In the genomic region with DNA sequence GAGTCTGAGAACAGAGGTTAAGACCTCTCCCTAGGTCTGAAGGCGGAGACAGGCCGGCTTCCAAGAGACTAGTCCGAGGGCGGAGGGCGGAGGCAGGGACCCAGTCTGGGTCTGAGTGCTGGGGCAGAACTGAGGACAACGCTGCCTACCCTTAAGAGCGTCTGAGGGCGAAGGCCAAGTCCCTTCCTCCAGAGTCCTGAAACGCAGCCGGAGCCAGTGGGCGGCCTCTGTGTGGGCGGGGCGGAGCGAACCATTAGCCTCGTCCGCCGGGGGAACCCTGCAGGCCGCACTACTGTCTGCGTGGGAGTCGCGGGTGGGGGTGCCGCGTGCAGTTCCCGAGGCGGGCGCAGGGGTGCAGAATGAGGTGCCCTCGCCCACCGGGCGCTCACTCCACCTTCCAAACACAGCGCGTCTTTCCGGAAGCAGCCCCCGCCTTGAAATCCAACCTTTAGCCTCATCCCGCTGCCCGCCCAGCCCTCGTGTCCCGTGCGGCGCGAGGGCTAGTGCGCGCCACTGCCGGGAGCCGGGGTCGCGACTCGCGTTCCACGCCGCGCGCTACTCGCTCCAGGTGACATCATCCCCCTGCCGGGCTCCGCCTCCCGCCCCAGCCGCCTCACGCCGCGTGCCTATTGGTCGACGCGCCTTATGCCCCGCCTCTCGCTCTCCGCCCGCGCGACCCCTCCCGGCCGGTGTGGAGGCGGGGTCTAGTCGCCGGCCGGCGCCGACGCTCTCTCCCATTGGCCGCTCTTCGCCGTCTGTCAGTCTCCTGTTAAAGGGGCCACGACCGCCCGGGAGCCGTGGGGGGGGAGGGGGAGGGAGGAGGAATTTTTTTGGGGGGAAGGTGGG, we compare ENCODE assay signal across 1 cellular context.
TF ChIP-seq lines count a peak whose summit lies in the region.

A gene with protein sequence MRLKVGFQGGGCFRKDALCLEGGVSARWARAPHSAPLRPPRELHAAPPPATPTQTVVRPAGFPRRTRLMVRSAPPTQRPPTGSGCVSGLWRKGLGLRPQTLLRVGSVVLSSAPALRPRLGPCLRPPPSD (minus strand): TSS at position 579 of the 846 bp plus-strand sequence. CDS start 121 bp downstream, at position 458.

TF ChIP-seq in H1, 55 proteins besides CTCF, POLR2A, EP300 and RAD21:
- TF ChIP-seq SAP30 (IDR thresholded peaks at IDR 0.05; ENCODE audit: insufficient read depth, insufficient replicate concordance, low read length): no peak
- TF ChIP-seq, protein P1, sequence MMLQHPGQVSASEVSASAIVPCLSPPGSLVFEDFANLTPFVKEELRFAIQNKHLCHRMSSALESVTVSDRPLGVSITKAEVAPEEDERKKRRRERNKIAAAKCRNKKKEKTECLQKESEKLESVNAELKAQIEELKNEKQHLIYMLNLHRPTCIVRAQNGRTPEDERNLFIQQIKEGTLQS (IDR thresholded peaks at IDR 0.05; ENCODE audit: insufficient read depth, low read depth, low read length): no peak
- TF ChIP-seq SIN3A (conservative IDR thresholded peaks at IDR 0.05 in 1 of 2, IDR thresholded peaks at IDR 0.05 in 1 of 2; ENCODE audit: low read depth in 1 of 2, low read length in 2 of 2): peak in 1 of 2 experiments; percentile 62; a peak in 2 of 4 replicates
- TF ChIP-seq CTBP2 (IDR thresholded peaks at IDR 0.05; ENCODE audit: borderline replicate concordance, insufficient read depth, insufficient read length, low read length): no peak
- no peak for TF ChIP-seq CBX5 (IDR thresholded peaks at IDR 0.05; ENCODE audit: low read depth, low read length)
- TF ChIP-seq MAX (IDR thresholded peaks at IDR 0.05): peak; percentile 72; the same call in 1 of the 2 replicates
- no peak for TF ChIP-seq MAFK (IDR thresholded peaks at IDR 0.05; ENCODE audit: low read depth, low read length)
- TF ChIP-seq SRF (IDR thresholded peaks at IDR 0.05; ENCODE audit: low read depth, low read length): no peak
- no peak for TF ChIP-seq SIRT6 (IDR thresholded peaks at IDR 0.05; ENCODE audit: low read length)
- peak; percentile 74 for TF ChIP-seq TAF1 (IDR thresholded peaks at IDR 0.05; ENCODE audit: low read depth, low read length)
- TF ChIP-seq KDM5A (IDR thresholded peaks at IDR 0.05; ENCODE audit: low read length): no peak
- TF ChIP-seq USF2 (IDR thresholded peaks at IDR 0.05; ENCODE audit: low read length): no peak
- peak; percentile 83 for TF ChIP-seq KDM4A (IDR thresholded peaks at IDR 0.05; ENCODE audit: low read depth, low read length, severe bottlenecking)
- no peak for TF ChIP-seq BRCA1 (IDR thresholded peaks at IDR 0.05; ENCODE audit: low read depth, low read length)
- peak; percentile 85 for TF ChIP-seq SP4 (IDR thresholded peaks at IDR 0.05; ENCODE audit: low read length)
- no peak for TF ChIP-seq CBX8 (IDR thresholded peaks at IDR 0.05; ENCODE audit: borderline replicate concordance, low read depth, low read length)
- TF ChIP-seq POLR2AphosphoS5 (IDR thresholded peaks at IDR 0.05; ENCODE audit: low read depth, low read length): no peak; the same call in 1 of the 2 replicates
- peak; percentile 90 for TF ChIP-seq EGR1 (IDR thresholded peaks at IDR 0.05; ENCODE audit: borderline replicate concordance, low read depth, low read length)
- no peak for TF ChIP-seq CHD7 (IDR thresholded peaks at IDR 0.05; ENCODE audit: insufficient replicate concordance, low read length)
- 0 out of 2 replicates have a peak, but pooled peaks have one; percentile 75 for TF ChIP-seq CHD1 (IDR thresholded peaks at IDR 0.05; ENCODE audit: low read depth, low read length)
- TF ChIP-seq, protein P2, sequence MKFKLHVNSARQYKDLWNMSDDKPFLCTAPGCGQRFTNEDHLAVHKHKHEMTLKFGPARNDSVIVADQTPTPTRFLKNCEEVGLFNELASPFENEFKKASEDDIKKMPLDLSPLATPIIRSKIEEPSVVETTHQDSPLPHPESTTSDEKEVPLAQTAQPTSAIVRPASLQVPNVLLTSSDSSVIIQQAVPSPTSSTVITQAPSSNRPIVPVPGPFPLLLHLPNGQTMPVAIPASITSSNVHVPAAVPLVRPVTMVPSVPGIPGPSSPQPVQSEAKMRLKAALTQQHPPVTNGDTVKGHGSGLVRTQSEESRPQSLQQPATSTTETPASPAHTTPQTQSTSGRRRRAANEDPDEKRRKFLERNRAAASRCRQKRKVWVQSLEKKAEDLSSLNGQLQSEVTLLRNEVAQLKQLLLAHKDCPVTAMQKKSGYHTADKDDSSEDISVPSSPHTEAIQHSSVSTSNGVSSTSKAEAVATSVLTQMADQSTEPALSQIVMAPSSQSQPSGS (IDR thresholded peaks at IDR 0.05; ENCODE audit: low read length): peak; percentile 90; the same call in 1 of the 2 replicates
- no peak for TF ChIP-seq SUZ12 (IDR thresholded peaks at IDR 0.05; ENCODE audit: low read length)
- TF ChIP-seq SP2 (IDR thresholded peaks at IDR 0.05; ENCODE audit: low read length): peak; percentile 35; the same call in 1 of the 2 replicates
- peak; percentile 83 for TF ChIP-seq JUND (IDR thresholded peaks at IDR 0.05; ENCODE audit: low read length)
- no peak for TF ChIP-seq KDM1A (IDR thresholded peaks at IDR 0.05; ENCODE audit: borderline replicate concordance, low read length)
- TF ChIP-seq GTF2F1 (IDR thresholded peaks at IDR 0.05; ENCODE audit: borderline replicate concordance, low read depth, low read length): no peak
- TF ChIP-seq HDAC2 (IDR thresholded peaks at IDR 0.05; ENCODE audit: borderline replicate concordance in 1 of 2, low read depth in 2 of 2, low read length in 2 of 2): peak in 1 of 2 experiments; percentile 59; a peak in 1 of 4 replicates
- peak; percentile 47 for TF ChIP-seq ASH2L (IDR thresholded peaks at IDR 0.05; ENCODE audit: low read length)
- TF ChIP-seq FOSL1 (IDR thresholded peaks at IDR 0.05; ENCODE audit: insufficient read depth, low read depth, low read length): no peak
- TF ChIP-seq E2F6 (IDR thresholded peaks at IDR 0.05): peak; percentile 72
- no peak for TF ChIP-seq SP1 (IDR thresholded peaks at IDR 0.05; ENCODE audit: low read depth, low read length)
- TF ChIP-seq BACH1 (IDR thresholded peaks at IDR 0.05; ENCODE audit: low read length): peak; percentile 87
- TF ChIP-seq YY1 (IDR thresholded peaks at IDR 0.05; ENCODE audit: low read depth, low read length): no peak
- no peak for TF ChIP-seq TBP (IDR thresholded peaks at IDR 0.05; ENCODE audit: low read depth, low read length)
- no peak for TF ChIP-seq GABPA (IDR thresholded peaks at IDR 0.05; ENCODE audit: borderline replicate concordance, insufficient read depth, low read length)
- no peak for TF ChIP-seq CEBPB (IDR thresholded peaks at IDR 0.05; ENCODE audit: low read depth, low read length)
- peak; percentile 71 for TF ChIP-seq PHF8 (conservative IDR thresholded peaks at IDR 0.05; ENCODE audit: low read depth, low read length)
- no peak for TF ChIP-seq TEAD4 (IDR thresholded peaks at IDR 0.05; ENCODE audit: low read depth, low read length)
- TF ChIP-seq RNF2 (IDR thresholded peaks at IDR 0.05; ENCODE audit: borderline replicate concordance, low read depth, low read length, missing control alignments, poor library complexity, severe bottlenecking): no peak
- no peak for TF ChIP-seq CHD2 (IDR thresholded peaks at IDR 0.05; ENCODE audit: low read length)
- TF ChIP-seq JUN (IDR thresholded peaks at IDR 0.05; ENCODE audit: low read depth, low read length): 0 out of 2 replicates have a peak, but pooled peaks have one; percentile 35
- TF ChIP-seq RFX5 (IDR thresholded peaks at IDR 0.05; ENCODE audit: borderline replicate concordance, low read depth, low read length): no peak
- no peak for TF ChIP-seq NRF1 (IDR thresholded peaks at IDR 0.05; ENCODE audit: low read depth, low read length)
- no peak for TF ChIP-seq RXRA (IDR thresholded peaks at IDR 0.05; ENCODE audit: insufficient read depth, low read depth, low read length)
